In genomic region chr9:126589349-126589748, GRCh38 we compare ENCODE assay signal across 22 cellular contexts. TPM values are rescaled to one million over a fixed set of nuclear protein-coding genes. Genes with fewer than 3 reads are reported as not detected.
"Had no signal": no experiment of that assay in that cellular context is flagged by ENCODE, and none has a peak within 500 bp of the region (broad histone marks: within the 10 kb centered on the region; RNA-seq: fewer than 3 reads in every experiment).

No MANE protein-coding gene starts in this region.

- H3K27ac ChIP-seq: epithelial cell of prostate, left lung, psoas muscle, sigmoid colon, skin epidermis, thoracic aorta, transverse colon had no signal

- ATAC-seq: left lung; psoas muscle; stimulated activated naive B cell treated with anti-CD40 and anti-IgM and Interleukin-4, amounts not matched to agents 10 μg/mL and 1 μg/mL and 100 μg/mL, for 72 hours; stimulated activated naive CD8-positive, alpha-beta T cell treated with anti-CD3 and anti-CD28 coated beads, Interleukin-15, amount 100 ng/mL, for 72 hours had no signal

- H3K36me3 ChIP-seq: left lung, sigmoid colon, thoracic aorta, transverse colon had no signal

- DNase-seq: effector memory CD4-positive, alpha-beta T cell; immature natural killer cell; left lung; mesenchymal stem cell; midbrain; naive B cell; psoas muscle; retina; sigmoid colon; stimulated activated CD4-positive, alpha-beta T cell treated with anti-CD3 and anti-CD28 coated beads, Interleukin-2, amount 100 ng/mL, for 24 hours; stimulated activated CD4-positive, alpha-beta T cell treated with anti-CD3 and anti-CD28 coated beads, Interleukin-4, amount 100 ng/mL, for 4 hours; stimulated activated naive B cell treated with anti-CD40 and anti-IgM and Interleukin-4, amounts not matched to agents 10 μg/mL and 1 μg/mL and 100 μg/mL, for 72 hours; stimulated activated naive CD8-positive, alpha-beta T cell treated with anti-CD3 and anti-CD28 coated beads, Interleukin-15, amount 100 ng/mL, for 72 hours; transverse colon had no signal

- H3K4me3 ChIP-seq: left lung, lung, psoas muscle, sigmoid colon, skin epidermis, thoracic aorta, transverse colon had no signal

- H3K9me3 ChIP-seq: left lung, psoas muscle, sigmoid colon, thoracic aorta, transverse colon had no signal

- FAIRE-seq: endometrium, frontal cortex, keratinocyte had no signal

RNA-seq across cellular contexts. Expression of gene LMX1B, which starts 24.4 kb away (rescaled TPM):
- total RNA-seq: thoracic aorta, ureter had no signal
- polyA plus RNA-seq: immature natural killer cell had no signal
